2 cellular contexts compared by ENCODE assay signal in the genomic region with DNA sequence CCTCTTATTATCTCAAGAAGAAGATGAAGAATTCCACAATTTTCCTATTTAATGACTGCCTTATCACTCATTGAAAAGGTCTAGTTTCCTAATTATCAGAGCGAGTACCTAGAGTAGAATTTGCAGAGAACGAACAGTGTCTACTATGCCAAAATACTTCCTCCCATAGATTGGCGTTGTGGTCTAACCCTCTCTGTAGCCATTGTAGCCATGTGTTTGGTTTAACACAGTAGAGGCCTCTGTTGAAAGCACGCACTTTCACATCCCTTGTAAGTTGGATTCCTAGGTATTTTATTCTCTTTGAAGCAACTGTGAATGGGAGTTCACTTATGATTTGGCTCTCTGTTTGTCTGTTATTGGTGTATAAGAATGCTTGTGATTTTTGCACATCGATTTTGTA. TPM values are rescaled to one million over a fixed set of nuclear protein-coding genes. Genes with fewer than 3 reads are reported as not detected.
"Had no signal": no experiment of that assay in that cellular context is flagged by ENCODE, and none has a peak within 500 bp of the region (broad histone marks: within the 10 kb centered on the region; RNA-seq: fewer than 3 reads in every experiment).

No MANE protein-coding gene starts in this region.

RNA-seq across cellular contexts. Expression of a gene that starts 24.9 kb away (rescaled TPM):
- total RNA-seq: RPMI7951 had no signal
- polyA plus RNA-seq: SK-N-SH had no signal
